Comparison of ENCODE assay signal across 13 cellular contexts in the genomic region with DNA sequence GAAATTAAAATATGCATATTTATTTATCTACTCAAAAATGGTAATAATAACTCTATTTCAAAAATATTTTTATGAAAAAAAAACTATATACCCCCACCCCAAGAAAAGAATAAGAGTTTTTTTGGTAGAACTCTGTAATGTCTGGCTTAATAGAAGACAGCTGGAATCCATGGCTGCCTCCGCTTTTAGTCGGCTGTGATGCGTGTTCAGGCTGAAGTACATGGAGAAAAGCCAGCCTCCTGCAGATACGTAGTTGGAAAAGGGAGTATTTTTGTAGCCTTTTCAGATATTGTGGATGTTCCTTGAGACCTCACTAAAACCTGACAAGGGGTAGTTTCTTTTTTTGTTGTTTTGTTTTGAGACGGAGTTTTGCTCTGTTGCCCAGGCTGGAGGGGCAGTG. TPM values are rescaled to one million over a fixed set of nuclear protein-coding genes. Genes with fewer than 3 reads are reported as not detected.
DNase-seq lines count a peak whose midpoint lies in the region; ATAC-seq and TF ChIP-seq lines count a peak whose summit lies in the region.
"Had no signal": no experiment of that assay in that cellular context is flagged by ENCODE, and none has a peak within 500 bp of the region (broad histone marks: within the 10 kb centered on the region; RNA-seq: fewer than 3 reads in every experiment).

No MANE protein-coding gene starts in this region.

- H3K36me3 ChIP-seq in esophagus muscularis mucosa (no peaks in the 10 kb centered on the region), right atrium auricular region (no peaks in the 10 kb centered on the region), neural progenitor cell (no peaks in the 10 kb centered on the region)

- TF ChIP-seq CTCF in GM12864 (IDR thresholded peaks at IDR 0.05; ENCODE audit: low read depth, low read length, missing control alignments) (no peak), esophagus muscularis mucosa (IDR thresholded peaks at IDR 0.05) (no peak), right atrium auricular region (IDR thresholded peaks at IDR 0.05) (no peak), neural progenitor cell (IDR thresholded peaks at IDR 0.05) (no peak)

- H3K27ac ChIP-seq in esophagus muscularis mucosa (replicated peaks in 1 of 4) (peak overlapping the region; percentile 45 to 90 (median 78)), right atrium auricular region (peak overlapping the region; percentile 48 to 84), neural progenitor cell (no peak overlapping the region)

- H3K9me3 Mint-ChIP-seq in stimulated activated memory B cell treated with anti-CD40 and anti-IgM and Interleukin-4, amounts not matched to agents 10 μg/mL and 1 μg/mL and 100 μg/mL, for 72 hours, result no peaks in the 10 kb centered on the region
- no peaks in the 10 kb centered on the region for H3K9me3 Mint-ChIP-seq in neural progenitor cell
- H3K9me3 Mint-ChIP-seq: naive B cell had no signal

- H3K27me3 Mint-ChIP-seq in stimulated activated memory B cell treated with anti-CD40 and anti-IgM and Interleukin-4, amounts not matched to agents 10 μg/mL and 1 μg/mL and 100 μg/mL, for 72 hours, result no peaks in the 10 kb centered on the region
- no peaks in the 10 kb centered on the region for H3K27me3 Mint-ChIP-seq in neural progenitor cell (ENCODE audit: insufficient read depth, low read depth)
- H3K27me3 Mint-ChIP-seq: naive B cell had no signal

- H3K4me2 ChIP-seq in neural progenitor cell, result no peak overlapping the region

- DNase-seq in GM12864 (ENCODE audit: low read depth), result no peak
- DNase-seq in esophagus muscularis mucosa (ENCODE audit: extremely low spot score), result no peak
- DNase-seq in right atrium auricular region (ENCODE audit: low spot score), result no peak
- DNase-seq in foreskin melanocyte, result no peak
- DNase-seq in neural progenitor cell (ENCODE audit: low spot score), result no peak
- no peak for DNase-seq in DMS114 treated with DMSO at 0.1 percent for 48 hours (lab: John Stamatoyannopoulos, UW; ENCODE audit: unreplicated experiment)
- DNase-seq: activated CD4-positive, CD25-positive, alpha-beta regulatory T cell; AML-193; naive B cell; NCI-H187; NCI-H446 had no signal

- H3K27me3 ChIP-seq in esophagus muscularis mucosa, result no peaks in the 10 kb centered on the region
- H3K27me3 ChIP-seq in right atrium auricular region, result no peaks in the 10 kb centered on the region
- H3K27me3 ChIP-seq in neural progenitor cell, result no peaks in the 10 kb centered on the region

- H3K9me3 ChIP-seq in esophagus muscularis mucosa (no peaks in the 10 kb centered on the region), right atrium auricular region (no peaks in the 10 kb centered on the region), neural progenitor cell (ENCODE audit: low read depth) (no peaks in the 10 kb centered on the region)

- peaks cover 94% of the 10 kb centered on the region for H4K20me1 ChIP-seq in neural progenitor cell (ENCODE audit: low read depth)

- peaks cover 65 to 100% (median 95%) of the 10 kb centered on the region in 4 donors for H3K4me1 ChIP-seq in esophagus muscularis mucosa
- peaks cover 0 to 61% of the 10 kb centered on the region in 2 donors for H3K4me1 ChIP-seq in right atrium auricular region
- H3K4me1 ChIP-seq in neural progenitor cell, result no peaks in the 10 kb centered on the region

- no peak for TF ChIP-seq POLR2A in esophagus muscularis mucosa (IDR thresholded peaks at IDR 0.05; ENCODE audit: low read depth)

- H3K4me3 ChIP-seq in GM12864 (ENCODE audit: low read depth, low read length) (peak overlapping the region; percentile 4; the same call in 1 of the 2 replicates), esophagus muscularis mucosa (no peak overlapping the region), right atrium auricular region (no peak overlapping the region), neural progenitor cell (no peak overlapping the region)

- intact Hi-C loops in esophagus muscularis mucosa (cut with DNase I), result no loop called here

- no peak overlapping the region for H3K9ac ChIP-seq in neural progenitor cell

- peak overlapping the region; percentile 45 for H3K27ac Mint-ChIP-seq in stimulated activated memory B cell treated with anti-CD40 and anti-IgM and Interleukin-4, amounts not matched to agents 10 μg/mL and 1 μg/mL and 100 μg/mL, for 72 hours
- no peak overlapping the region for H3K27ac Mint-ChIP-seq in neural progenitor cell

- H3K79me2 ChIP-seq in neural progenitor cell (ENCODE audit: low read depth), result peaks cover 96% of the 10 kb centered on the region

- ATAC-seq in stimulated activated memory B cell treated with anti-CD40 and anti-IgM and Interleukin-4, amounts not matched to agents 10 μg/mL and 1 μg/mL and 100 μg/mL, for 72 hours, result no peak
- no peak for ATAC-seq in HG02938 (IDR thresholded peaks at IDR 0.05; ENCODE audit: unreplicated experiment)

- no peak overlapping the region for H2AFZ ChIP-seq in neural progenitor cell (replicated peaks)

- TF ChIP-seq EP300 in esophagus muscularis mucosa (IDR thresholded peaks at IDR 0.05), result no peak

- 36% methylated on average over 5 of the region's 5 CpGs for WGBS in esophagus muscularis mucosa

- H3K4me1 Mint-ChIP-seq in stimulated activated memory B cell treated with anti-CD40 and anti-IgM and Interleukin-4, amounts not matched to agents 10 μg/mL and 1 μg/mL and 100 μg/mL, for 72 hours, result peaks cover 74% of the 10 kb centered on the region
- H3K4me1 Mint-ChIP-seq in neural progenitor cell, result peaks cover 38% of the 10 kb centered on the region

- peaks cover 29% of the 10 kb centered on the region for H3K36me3 Mint-ChIP-seq in stimulated activated memory B cell treated with anti-CD40 and anti-IgM and Interleukin-4, amounts not matched to agents 10 μg/mL and 1 μg/mL and 100 μg/mL, for 72 hours
- H3K36me3 Mint-ChIP-seq in neural progenitor cell, result peaks cover 4% of the 10 kb centered on the region
- H3K36me3 Mint-ChIP-seq: naive B cell had no signal

- no peak overlapping the region for H3K4me3 Mint-ChIP-seq in stimulated activated memory B cell treated with anti-CD40 and anti-IgM and Interleukin-4, amounts not matched to agents 10 μg/mL and 1 μg/mL and 100 μg/mL, for 72 hours
- no peak overlapping the region for H3K4me3 Mint-ChIP-seq in neural progenitor cell
- H3K4me3 Mint-ChIP-seq: naive B cell had no signal

- no peaks in the 10 kb centered on the region for H3F3A ChIP-seq in neural progenitor cell (ENCODE audit: low read depth)

RNA-seq across cellular contexts. Expression of a gene that starts 10.0 kb away (rescaled TPM):
- total RNA-seq in esophagus muscularis mucosa, result 10 to 100 TPM; 23.4 to 46.1 (median 36.3) TPM
- total RNA-seq in right atrium auricular region, result 10 to 100 TPM; 19.4 to 24.8 TPM
- total RNA-seq in neural progenitor cell (ENCODE audit: low replicate concordance), result 11.1 and 22.4 TPM in 2 replicates
